Comparison of ENCODE assay signal across 13 cellular contexts in the genomic region with DNA sequence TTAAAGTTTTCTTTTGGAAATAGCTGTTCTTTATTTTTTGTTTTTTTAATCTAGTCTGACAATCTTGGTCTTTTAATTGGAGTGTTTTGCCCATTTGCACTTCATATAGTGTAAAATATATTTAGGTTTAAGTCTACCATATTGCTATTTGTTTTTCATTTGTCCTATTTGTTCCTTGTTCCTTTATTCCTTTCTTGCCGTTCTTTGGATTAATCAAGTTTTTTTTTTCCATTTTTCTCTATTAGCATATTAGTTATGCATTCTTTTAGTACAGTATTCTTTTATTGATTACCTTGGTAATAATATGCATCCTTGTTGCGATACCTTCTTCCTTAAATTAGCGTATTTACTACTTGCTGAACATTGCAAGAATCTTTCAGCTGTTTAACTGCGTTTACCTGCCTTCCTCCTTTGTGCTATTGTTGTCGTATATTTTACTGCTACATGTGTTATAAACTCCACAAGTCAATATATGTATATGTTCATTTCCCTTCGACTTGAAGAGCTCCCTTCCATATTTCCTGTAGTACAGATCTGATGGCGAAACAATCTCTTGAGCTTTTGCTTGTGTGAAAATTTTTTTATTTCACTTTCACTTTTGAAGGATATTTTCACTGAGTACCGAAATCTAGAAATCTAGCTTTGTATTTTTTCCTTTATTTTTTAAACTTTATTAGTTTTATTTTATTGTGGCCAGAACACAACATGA. TPM values are rescaled to one million over a fixed set of nuclear protein-coding genes. Genes with fewer than 3 reads are reported as not detected.
DNase-seq lines count a peak whose midpoint lies in the region; ATAC-seq lines count a peak whose summit lies in the region.
"Had no signal": no experiment of that assay in that cellular context is flagged by ENCODE, and none has a peak within 500 bp of the region (broad histone marks: within the 10 kb centered on the region; RNA-seq: fewer than 3 reads in every experiment).

No MANE protein-coding gene starts in this region.

- H3K4me3 Mint-ChIP-seq in T-helper 2 cell treated with Interferon-gamma antibody and Interleukin-4, amounts not matched to agents 5 μg/mL and 100 μg/mL, for 36 hours: peak overlapping the region; percentile 83

- peaks cover 2% of the 10 kb centered on the region for H3K36me3 Mint-ChIP-seq in T-helper 2 cell treated with Interferon-gamma antibody and Interleukin-4, amounts not matched to agents 5 μg/mL and 100 μg/mL, for 36 hours (ENCODE audit: low read depth)

- H3K27me3 ChIP-seq in right cardiac atrium (ENCODE audit: control insufficient read depth, insufficient read depth): no peaks in the 10 kb centered on the region
- H3K27me3 ChIP-seq: Peyer's patch had no signal

- peaks cover 18% of the 10 kb centered on the region for H3K4me1 Mint-ChIP-seq in T-helper 2 cell treated with Interferon-gamma antibody and Interleukin-4, amounts not matched to agents 5 μg/mL and 100 μg/mL, for 36 hours (ENCODE audit: low read depth)

- H3K27ac Mint-ChIP-seq in T-helper 2 cell treated with Interferon-gamma antibody and Interleukin-4, amounts not matched to agents 5 μg/mL and 100 μg/mL, for 36 hours: peak overlapping the region; percentile 79

- no peak for ATAC-seq in right cardiac atrium
- no peak for ATAC-seq in Right ventricle myocardium inferior
- peak; percentile 73 for ATAC-seq in left colon
- no peak for ATAC-seq in HG03521 (IDR thresholded peaks at IDR 0.05; ENCODE audit: unreplicated experiment)

- peak overlapping the region; percentile 15 for H3K4me3 ChIP-seq in right cardiac atrium (ENCODE audit: low read length)

- 68% methylated on average over 8 of the region's 8 CpGs for WGBS in right cardiac atrium

- no peaks in the 10 kb centered on the region for H3K9me3 ChIP-seq in right cardiac atrium (ENCODE audit: control insufficient read depth, low read length)
- H3K9me3 ChIP-seq: Peyer's patch had no signal

- DNase-seq in right cardiac atrium (no peak), Right ventricle myocardium inferior (ENCODE audit: missing footprints) (no peak), left colon (no peak), SK-N-DZ (ENCODE audit: low spot score) (no peak), DMS 273 (lab: John Stamatoyannopoulos, UW; ENCODE audit: unreplicated experiment) (no peak), GDM1 (lab: John Stamatoyannopoulos, UW) (no peak)
- no peak for DNase-seq in T-helper 2 cell treated with Interferon-gamma antibody and Interleukin-4, amounts not matched to agents 5 μg/mL and 100 μg/mL, for 36 hours (ENCODE audit: low spot score)
- DNase-seq: cortex of kidney, NCI-H187 treated with DMSO at 0.1 percent for 48 hours, nucleus accumbens, Peyer's patch had no signal

- no peaks in the 10 kb centered on the region for H3K4me1 ChIP-seq in right cardiac atrium (ENCODE audit: control insufficient read depth, insufficient read depth, low read length)
- H3K4me1 ChIP-seq: Peyer's patch had no signal

- H3K27ac ChIP-seq in right cardiac atrium (ENCODE audit: low read length): no peak overlapping the region
- H3K27ac ChIP-seq: C4-2B, Peyer's patch had no signal

- H3K27me3 Mint-ChIP-seq in T-helper 2 cell treated with Interferon-gamma antibody and Interleukin-4, amounts not matched to agents 5 μg/mL and 100 μg/mL, for 36 hours (ENCODE audit: low read depth): peaks cover 24% of the 10 kb centered on the region

- intact Hi-C loops in right cardiac atrium (cut with DNase I) (loop anchor here in 1 of 4 donors (10.0 kb wide), 1 partner anchor 218 kb away; no protein-coding TSS in a partner anchor), Right ventricle myocardium inferior (cut with DNase I) (no loop called here), left colon (cut with DNase I, micrococcal nuclease) (loop anchor here in 1 of 2 donors (10.0 kb wide), 1 partner anchor 128 kb away; no protein-coding TSS in a partner anchor)

- H3K9me3 Mint-ChIP-seq in T-helper 2 cell treated with Interferon-gamma antibody and Interleukin-4, amounts not matched to agents 5 μg/mL and 100 μg/mL, for 36 hours: no peaks in the 10 kb centered on the region

RNA-seq across cellular contexts. Expression of gene RNF212, which starts 23.9 kb away (rescaled TPM):
- total RNA-seq in right cardiac atrium (1 to 10 TPM in 3 of 4 donors, under 1 TPM in 1; 0.59 to 2.4 (median 1.5) TPM), Right ventricle myocardium inferior (1.7 TPM), left colon (1 to 10 TPM; 1.6 to 2.9 TPM)
- 1.6 TPM for polyA plus RNA-seq in right cardiac atrium
- polyA plus RNA-seq in SK-N-DZ (2014; cell fraction: cytosol; rRNA removed): not detected in 2 replicates
- polyA plus RNA-seq in SK-N-DZ (2014; cell fraction: nucleus; rRNA removed): not detected in 2 replicates

RNA-seq across cellular contexts. Expression of gene SPON2, which starts 35.2 kb away (rescaled TPM):
- total RNA-seq in right cardiac atrium (10 to 100 TPM; 12.2 to 27.4 (median 14.2) TPM), Right ventricle myocardium inferior (22.6 TPM), left colon (10 to 100 TPM; 26.6 to 34.3 TPM)
- 9.6 TPM for polyA plus RNA-seq in right cardiac atrium
- 0.14 TPM in 1 of 2 replicates, not detected in the other for polyA plus RNA-seq in SK-N-DZ (2014; cell fraction: cytosol; rRNA removed)
- polyA plus RNA-seq in SK-N-DZ (2014; cell fraction: nucleus; rRNA removed): 0.19 and 1.2 TPM in 2 replicates
